ENCODE assay signal across 20 cellular contexts in the genomic region with DNA sequence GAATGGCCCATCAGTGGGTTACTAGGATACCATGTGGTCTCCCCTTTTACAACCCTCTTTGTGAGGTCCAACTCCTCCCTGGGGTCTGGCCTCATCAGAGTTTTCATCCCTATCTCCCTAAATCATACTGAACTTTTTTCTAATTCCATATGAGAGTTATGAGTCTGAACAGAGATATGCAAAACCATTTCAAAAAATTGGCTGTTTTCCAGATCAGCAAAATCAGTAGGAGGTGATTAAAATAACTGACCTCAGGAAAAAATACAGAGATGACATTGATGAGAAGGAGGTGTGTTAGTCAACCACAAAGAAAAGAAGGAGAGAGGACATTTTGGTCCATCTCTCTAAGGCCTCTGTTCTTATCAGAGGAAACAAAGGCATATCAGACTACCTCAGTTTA.
"Had no signal": no experiment of that assay in that cellular context is flagged by ENCODE, and none has a peak within 500 bp of the region (broad histone marks: within the 10 kb centered on the region; RNA-seq: fewer than 3 reads in every experiment).

No MANE protein-coding gene starts in this region.

- H3K36me3 ChIP-seq: MG63, SJSA1 had no signal

- H3K4me2 ChIP-seq: KMS-11 had no signal

- ATAC-seq: K562 had no signal

- DNase-seq: MG63, NCI-H1092, NCI-H1105 treated with DMSO at 0.1 percent for 48 hours, NCI-H1417 treated with DMSO at 0.1 percent for 48 hours, NCI-H146, NCI-H1930, NCI-H2081, NCI-H2107, NCI-H2227 treated with DMSO at 0.1 percent for 48 hours, NCI-H524 treated with DMSO at 0.1 percent for 48 hours, NCI-H774, Right ventricle myocardium superior, RPMI8226, SIG-M5 had no signal

- H3K27me3 ChIP-seq: MG63, SJSA1 had no signal

- H3K9me3 ChIP-seq: MG63, SJSA1 had no signal

- H3K9ac ChIP-seq: KMS-11 had no signal

- FAIRE-seq: K562, RCC 7860 had no signal

- H3K4me3 ChIP-seq: K562, MG63, SJSA1, SK-N-MC had no signal

- H3K27ac ChIP-seq: HL-60, KMS-11, SJSA1, SK-N-MC had no signal
